8 cellular contexts compared by ENCODE assay signal in the genomic region with DNA sequence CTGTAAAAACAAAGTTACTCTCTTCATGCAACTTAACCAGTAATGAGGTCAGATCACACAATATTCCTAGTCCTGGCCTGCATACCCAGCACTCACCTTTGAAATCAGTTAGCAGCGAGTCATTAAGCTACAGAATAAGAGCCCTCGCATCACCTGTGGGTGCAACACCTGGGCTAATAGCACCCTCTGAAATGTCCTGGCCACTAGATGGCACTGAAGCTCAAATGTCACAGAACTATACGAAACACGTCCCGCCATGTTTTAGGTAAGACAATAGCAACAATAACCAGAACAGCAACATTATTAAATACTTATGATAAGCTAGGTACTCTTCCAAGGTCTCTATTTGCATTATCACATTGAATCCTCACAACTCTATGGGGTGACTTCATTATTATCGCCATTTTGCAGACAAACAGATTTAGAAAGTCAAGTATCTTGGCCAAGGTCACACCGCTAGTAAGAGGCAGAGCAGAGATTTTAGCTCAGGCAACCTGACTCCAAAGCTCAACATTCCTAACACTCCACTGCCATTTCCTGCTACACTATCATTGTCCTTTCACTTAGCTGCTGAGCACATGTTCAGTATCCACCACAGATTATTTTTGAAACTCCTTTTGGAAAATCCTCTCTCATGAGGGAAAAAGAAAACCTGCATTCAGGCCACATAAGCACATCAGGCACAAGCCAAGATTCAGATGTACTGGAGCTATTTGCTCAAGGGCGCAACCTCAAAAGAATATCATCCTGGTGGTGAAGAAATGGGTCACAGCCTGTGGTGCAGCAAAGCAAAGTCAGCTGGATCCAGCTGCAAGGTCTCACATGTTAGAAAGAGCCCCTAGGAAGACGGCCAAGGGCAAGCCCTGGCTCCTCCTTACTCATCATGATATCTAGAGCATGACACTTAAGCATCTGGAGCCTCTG. TPM values are rescaled to one million over a fixed set of nuclear protein-coding genes. Genes with fewer than 3 reads are reported as not detected.
DNase-seq lines count a peak whose midpoint lies in the region; ATAC-seq, FAIRE-seq and TF ChIP-seq lines count a peak whose summit lies in the region.

No MANE protein-coding gene starts in this region.

- peak overlapping the region; percentile 88 for H3K27ac ChIP-seq in cardiac muscle cell

- DNase-seq in GM12891 (ENCODE audit: insufficient read length, low spot score) (peak; percentile 13), HuH-7 (ENCODE audit: low spot score) (peak; percentile 18), cardiac muscle cell (ENCODE audit: low read depth in 1 of 2, low spot score in 1 of 2) (peak; percentile 62 to 82), NCI-H1048 (lab: John Stamatoyannopoulos, UW) (no peak), HuH-7.5 (ENCODE audit: low spot score) (no peak)
- peak; percentile 42 for DNase-seq in activated CD4-positive, alpha-beta T cell treated with anti-CD3 and anti-CD28 coated beads for 48 hours
- DNase-seq in stimulated activated CD4-positive, alpha-beta T cell treated with anti-CD3 and anti-CD28 coated beads, Interleukin-4, amount 100 ng/mL, for 1 hour = peak; percentile 16

- TF ChIP-seq POLR2A in GM12891 (IDR thresholded peaks at IDR 0.05; ENCODE audit: low read depth, low read length) = no peak

- H3K27me3 ChIP-seq in cardiac muscle cell = no peaks in the 10 kb centered on the region

- peaks cover 55% of the 10 kb centered on the region for H3K4me1 ChIP-seq in cardiac muscle cell (ENCODE audit: low read depth)

- no peaks in the 10 kb centered on the region for H3K36me3 ChIP-seq in cardiac muscle cell

- H3K4me3 ChIP-seq in cardiac muscle cell = no peak overlapping the region

- no peaks in the 10 kb centered on the region for H3K9me3 ChIP-seq in cardiac muscle cell (ENCODE audit: low read depth)

- no peak for ATAC-seq in GM21447 (IDR thresholded peaks at IDR 0.05; ENCODE audit: unreplicated experiment)

- peak; percentile 80 for FAIRE-seq in GM12891 (lab: Jason Lieb, UNC)

- peak; percentile 28 for TF ChIP-seq CTCF in cardiac muscle cell (IDR thresholded peaks at IDR 0.05; ENCODE audit: low read depth, low read length)

TF ChIP-seq in GM12891, 5 proteins besides CTCF, POLR2A, EP300 and RAD21:
- no peak for TF ChIP-seq SPI1 (IDR thresholded peaks at IDR 0.05; ENCODE audit: low read depth, low read length)
TF ChIP-seq in GM12891: peak in this region for 0.

RNA-seq across cellular contexts. Expression of gene KDR, which starts 59.5 kb away (rescaled TPM):
- not detected for polyA plus RNA-seq in GM12891 (2012; ENCODE audit: low read depth, missing spikeins)
- 67.8 and 102 TPM in 2 replicates for total RNA-seq in cardiac muscle cell
- 41.7 and 55.6 TPM in 2 replicates for polyA plus RNA-seq in cardiac muscle cell

Comparison
In these comparisons a context has a peak if more than half of its experiments do, and no peak if none do; other contexts are left out.
1. DNase-seq: peak in GM12891 (single experiment), HuH-7 (single experiment), activated CD4-positive, alpha-beta T cell treated with anti-CD3 and anti-CD28 coated beads for 48 hours (single experiment), cardiac muscle cell (2 of 2) and stimulated activated CD4-positive, alpha-beta T cell treated with anti-CD3 and anti-CD28 coated beads, Interleukin-4, amount 100 ng/mL, for 1 hour (single experiment); none in NCI-H1048 (single experiment) and HuH-7.5 (single experiment).